Comparison of ENCODE assay signal across 16 cellular contexts in genomic region chr2:21415234-21415633, GRCh38.
DNase-seq lines count a peak whose midpoint lies in the region; ATAC-seq and TF ChIP-seq lines count a peak whose summit lies in the region.
"Had no signal": no experiment of that assay in that cellular context is flagged by ENCODE, and none has a peak within 500 bp of the region (broad histone marks: within the 10 kb centered on the region; RNA-seq: fewer than 3 reads in every experiment).

No MANE protein-coding gene starts in this region.

- WGBS in ovary, 3 donors: 77 to 81% (median 80%) methylated on average over 3 of the region's 3 CpGs

- no peak for TF ChIP-seq EP300 in ovary (IDR thresholded peaks at IDR 0.05)

- no peaks in the 10 kb centered on the region for H3K4me1 ChIP-seq in ovary (ENCODE audit: insufficient read depth)
- H3K4me1 ChIP-seq: BLaER1 treated with 17β-estradiol and CSF1 and Interleukin-3, amounts not matched to agents 10 nM and 100 nM; pancreas had no signal

- TF ChIP-seq POLR2A in ovary (IDR thresholded peaks at IDR 0.05): no peak

- H3K27me3 ChIP-seq in H7 (ENCODE audit: control insufficient read depth, insufficient read depth, low read length) (no peaks in the 10 kb centered on the region), ovary (no peaks in the 10 kb centered on the region)
- H3K27me3 ChIP-seq: BLaER1 treated with 17β-estradiol and CSF1 and Interleukin-3, amounts not matched to agents 10 nM and 100 nM; pancreas had no signal

- H3K27ac ChIP-seq in ovary: no peak overlapping the region
- H3K27ac ChIP-seq: BLaER1 treated with 17β-estradiol and CSF1 and Interleukin-3, amounts not matched to agents 10 nM and 100 nM; coronary artery; pancreas had no signal

- intact Hi-C loops in ovary (cut with DNase I): no loop called here
- intact Hi-C loops in left colon (cut with DNase I, micrococcal nuclease): no loop called here

- DNase-seq in ELF-1 (ENCODE audit: low read depth, low spot score) (peak; percentile 31), H7 (peak; percentile 44), OCI-M1 (lab: John Stamatoyannopoulos, UW) (peak; percentile 39), iPS DF 19.7 (ENCODE audit: low read depth, low spot score) (peak; percentile 12), ovary (no peak), left colon (no peak)
- DNase-seq: activated CD8-positive, alpha-beta T cell treated with anti-CD3 and anti-CD28 coated beads for 36 hours; erythroblast; NCI-H2029 treated with DMSO at 0.1 percent for 48 hours; pancreas; small intestine; stimulated activated naive CD4-positive, alpha-beta T cell had no signal

- no peak overlapping the region for H3K4me3 ChIP-seq in H7 (ENCODE audit: insufficient read depth, low read depth, low read length)
- H3K4me3 ChIP-seq in ovary: no peak overlapping the region
- H3K4me3 ChIP-seq: BLaER1 treated with 17β-estradiol and CSF1 and Interleukin-3, amounts not matched to agents 10 nM and 100 nM; coronary artery; pancreas had no signal

- no peaks in the 10 kb centered on the region for H3K9me3 ChIP-seq in ovary
- H3K9me3 ChIP-seq: pancreas had no signal

- no peaks in the 10 kb centered on the region for H3K36me3 ChIP-seq in H7 (replicated peaks; ENCODE audit: control insufficient read depth, insufficient read depth, low read length)
- no peaks in the 10 kb centered on the region for H3K36me3 ChIP-seq in ovary
- H3K36me3 ChIP-seq: BLaER1 treated with 17β-estradiol and CSF1 and Interleukin-3, amounts not matched to agents 10 nM and 100 nM; pancreas had no signal

- ATAC-seq in HG02970 (IDR thresholded peaks at IDR 0.05; ENCODE audit: low FRiP score, unreplicated experiment) (no peak), left colon (no peak)
- ATAC-seq: activated CD8-positive, alpha-beta T cell treated with anti-CD3 and anti-CD28 coated beads for 36 hours; activated T-helper 17 cell treated with anti-CD3 and anti-CD28 coated beads, Interleukin-2, amount 50 U/mL, for 72 hours; pancreas had no signal

- TF ChIP-seq CTCF in ovary (IDR thresholded peaks at IDR 0.05): no peak

Comparison
In these comparisons a context has a peak if more than half of its experiments do, and no peak if none do; other contexts are left out.
1. DNase-seq: peak in ELF-1 (single experiment), H7 (single experiment), OCI-M1 (single experiment) and iPS DF 19.7 (single experiment); none in ovary (0 of 5) and left colon (0 of 2).